In the genomic region with DNA sequence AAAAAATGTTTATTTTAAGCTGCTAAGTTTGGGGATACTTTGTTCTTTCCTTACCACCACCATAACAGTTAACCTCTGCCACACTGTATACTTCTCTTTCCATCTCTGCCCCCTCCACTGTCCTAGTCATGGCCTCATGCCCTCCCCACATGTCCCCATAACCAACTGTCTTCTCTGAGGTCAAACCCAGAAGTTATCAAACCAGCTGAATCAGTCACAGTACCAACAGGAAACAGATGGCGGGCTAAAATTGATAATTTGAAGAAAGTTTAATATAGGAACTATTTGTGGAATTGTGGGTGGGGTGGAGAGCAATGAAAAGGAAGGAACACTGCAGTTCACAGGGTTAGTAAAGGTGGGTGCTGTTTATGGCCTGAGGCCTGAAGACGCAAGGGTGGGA, we compare ENCODE assay signal across 15 cellular contexts. TPM values are rescaled to one million over a fixed set of nuclear protein-coding genes. Genes with fewer than 3 reads are reported as not detected.
DNase-seq lines count a peak whose midpoint lies in the region; ATAC-seq and TF ChIP-seq lines count a peak whose summit lies in the region.
"Had no signal": no experiment of that assay in that cellular context is flagged by ENCODE, and none has a peak within 500 bp of the region (broad histone marks: within the 10 kb centered on the region; RNA-seq: fewer than 3 reads in every experiment).

No MANE protein-coding gene starts in this region.

- CTCF ChIA-PET in naive thymus-derived CD4-positive, alpha-beta T cell (lab: Charles Lee), result interaction anchor here (1.0 to 1.1 kb wide), 3 partner anchors 15 to 82 kb away, joined by 3 read pairs; partner anchors contain the start of gene IRGM
- CTCF ChIA-PET in OCI-LY7 (lab: Charles Lee; ENCODE audit: unreplicated experiment), result no interaction called here

- no peaks in the 10 kb centered on the region for H3K4me1 ChIP-seq in naive thymus-derived CD4-positive, alpha-beta T cell (ENCODE audit: control insufficient read depth in 2 of 2, insufficient read depth in 2 of 2, low read length in 2 of 2)
- no peaks in the 10 kb centered on the region for H3K4me1 ChIP-seq in OCI-LY7 (ENCODE audit: insufficient read depth, low read length, poor library complexity, severe bottlenecking)

- peaks cover 58% of the 10 kb centered on the region for H3K4me1 Mint-ChIP-seq in dendritic cell treated with granulocyte-macrophage colony-stimulating factor and Interleukin-4, amounts not matched to agents 40 ng/mL and 50 ng/mL, for 4 days (ENCODE audit: low read depth)
- H3K4me1 Mint-ChIP-seq in naive thymus-derived CD4-positive, alpha-beta T cell, result peaks cover 0 to 12% (median 5%) of the 10 kb centered on the region in 7 donors

- no peak overlapping the region for H3K4me3 ChIP-seq in naive thymus-derived CD4-positive, alpha-beta T cell (ENCODE audit: low read length)
- H3K4me3 ChIP-seq in OCI-LY7 (ENCODE audit: low read depth, low read length, poor library complexity, severe bottlenecking), result no peak overlapping the region

- H3K9me3 ChIP-seq in naive thymus-derived CD4-positive, alpha-beta T cell (ENCODE audit: control insufficient read depth in 2 of 3, low read length in 3 of 3), result no peaks in the 10 kb centered on the region
- no peaks in the 10 kb centered on the region for H3K9me3 ChIP-seq in OCI-LY7 (ENCODE audit: low read length)

- no peaks in the 10 kb centered on the region for H3K27me3 Mint-ChIP-seq in dendritic cell treated with granulocyte-macrophage colony-stimulating factor and Interleukin-4, amounts not matched to agents 40 ng/mL and 50 ng/mL, for 4 days
- peaks cover 0 to 5% (median 0%) of the 10 kb centered on the region in 5 donors for H3K27me3 Mint-ChIP-seq in naive thymus-derived CD4-positive, alpha-beta T cell
- H3K27me3 Mint-ChIP-seq: activated CD4-positive, alpha-beta memory T cell treated with anti-CD3 and anti-CD28 coated beads, Interleukin-2, amount 10 ng/mL, durations not matched to agents 7 days and 5 days had no signal

- POLR2A ChIA-PET in naive thymus-derived CD4-positive, alpha-beta T cell (lab: Charles Lee), result interaction anchor here (0.9 to 1.8 kb wide), 3 partner anchors 14 to 63 kb away, joined by 3 to 6 read pairs (median 4); partner anchors contain the start of genes RBM22 and SMIM3
- POLR2A ChIA-PET in OCI-LY7 (lab: Charles Lee), result no interaction called here

- BruUV-seq in OCI-LY7 (replicated peaks; lab: Mats Ljungman, UMichigan), result no TSS peak

- TF ChIP-seq CTCF in OCI-LY7 (conservative IDR thresholded peaks at IDR 0.05; ENCODE audit: low read length), result no peak

- DNase-seq in AML-193 (lab: John Stamatoyannopoulos, UW) (peak; percentile 73 to 74), MV-4-11 (lab: John Stamatoyannopoulos, UW) (peak; percentile 96), activated T-cell treated with anti-CD3 and anti-CD28 coated beads for 4 hours (no peak), NCI-H146 treated with DMSO at 0.1 percent for 48 hours (lab: John Stamatoyannopoulos, UW; ENCODE audit: unreplicated experiment) (no peak), OCI-LY7 (ENCODE audit: low spot score) (no peak)
- no peak for DNase-seq in naive thymus-derived CD4-positive, alpha-beta T cell
- no peak for DNase-seq in stimulated activated CD4-positive, alpha-beta T cell treated with anti-CD3 and anti-CD28 coated beads, Interleukin-1b, Interleukin-23, amount 100 ng/mL, for 48 hours
- DNase-seq: activated CD4-positive, alpha-beta memory T cell treated with anti-CD3 and anti-CD28 coated beads, Interleukin-2, amount 10 ng/mL, durations not matched to agents 7 days and 5 days; DMS153; hippocampal formation; NCI-H1105; NCI-H446; small intestine had no signal

- H3K79me2 ChIP-seq in OCI-LY7 (ENCODE audit: insufficient read depth, low read depth, low read length), result no peaks in the 10 kb centered on the region

- no peaks in the 10 kb centered on the region for H3K36me3 Mint-ChIP-seq in dendritic cell treated with granulocyte-macrophage colony-stimulating factor and Interleukin-4, amounts not matched to agents 40 ng/mL and 50 ng/mL, for 4 days (ENCODE audit: low read depth)
- H3K36me3 Mint-ChIP-seq in naive thymus-derived CD4-positive, alpha-beta T cell, result peaks cover 0 to 5% (median 0%) of the 10 kb centered on the region in 5 donors

- no peaks in the 10 kb centered on the region for H3K27me3 ChIP-seq in naive thymus-derived CD4-positive, alpha-beta T cell (ENCODE audit: control insufficient read depth in 2 of 2, insufficient read depth in 2 of 2, low read length in 2 of 2)

- H3K27ac ChIP-seq in naive thymus-derived CD4-positive, alpha-beta T cell (ENCODE audit: low read depth, low read length), result no peak overlapping the region
- no peak overlapping the region for H3K27ac ChIP-seq in OCI-LY7 (ENCODE audit: low read depth, low read length, poor library complexity, severe bottlenecking)

- no peaks in the 10 kb centered on the region for H3K9me2 ChIP-seq in OCI-LY7 (ENCODE audit: insufficient read depth, low read length)

- peak overlapping the region; percentile 83 for H3K27ac Mint-ChIP-seq in dendritic cell treated with granulocyte-macrophage colony-stimulating factor and Interleukin-4, amounts not matched to agents 40 ng/mL and 50 ng/mL, for 4 days
- H3K27ac Mint-ChIP-seq in naive thymus-derived CD4-positive, alpha-beta T cell, result peak overlapping the region in 2 of 9 donors; percentile 15 to 30
- H3K27ac Mint-ChIP-seq: activated CD4-positive, alpha-beta memory T cell treated with anti-CD3 and anti-CD28 coated beads, Interleukin-2, amount 10 ng/mL, durations not matched to agents 7 days and 5 days had no signal

- no peak overlapping the region for H3K4me2 ChIP-seq in OCI-LY7 (ENCODE audit: low read length)

- peak overlapping the region; percentile 13 for H3K4me3 Mint-ChIP-seq in dendritic cell treated with granulocyte-macrophage colony-stimulating factor and Interleukin-4, amounts not matched to agents 40 ng/mL and 50 ng/mL, for 4 days
- H3K4me3 Mint-ChIP-seq in naive thymus-derived CD4-positive, alpha-beta T cell, result no peak overlapping the region
- H3K4me3 Mint-ChIP-seq: activated CD4-positive, alpha-beta memory T cell treated with anti-CD3 and anti-CD28 coated beads, Interleukin-2, amount 10 ng/mL, durations not matched to agents 7 days and 5 days; central memory CD8-positive, alpha-beta T cell had no signal

- H2AFZ ChIP-seq in OCI-LY7 (ENCODE audit: low read length), result no peak overlapping the region

- H3K9me3 Mint-ChIP-seq in dendritic cell treated with granulocyte-macrophage colony-stimulating factor and Interleukin-4, amounts not matched to agents 40 ng/mL and 50 ng/mL, for 4 days, result no peaks in the 10 kb centered on the region
- H3K9me3 Mint-ChIP-seq in naive thymus-derived CD4-positive, alpha-beta T cell, result peaks cover 0 to 2% (median 0%) of the 10 kb centered on the region in 11 donors
- H3K9me3 Mint-ChIP-seq: activated CD4-positive, alpha-beta memory T cell treated with anti-CD3 and anti-CD28 coated beads, Interleukin-2, amount 10 ng/mL, durations not matched to agents 7 days and 5 days; central memory CD8-positive, alpha-beta T cell had no signal

- H3K36me3 ChIP-seq in naive thymus-derived CD4-positive, alpha-beta T cell (ENCODE audit: control insufficient read depth in 2 of 3, insufficient read depth in 3 of 3, low read length in 3 of 3), result no peaks in the 10 kb centered on the region
- H3K36me3 ChIP-seq in OCI-LY7 (ENCODE audit: insufficient read depth, low read length), result no peaks in the 10 kb centered on the region

- ATAC-seq in naive thymus-derived CD4-positive, alpha-beta T cell, result peak; percentile 79

- no peaks in the 10 kb centered on the region for H4K20me1 ChIP-seq in OCI-LY7 (ENCODE audit: insufficient read depth, low read length)

- intact Hi-C loops in dendritic cell treated with granulocyte-macrophage colony-stimulating factor and Interleukin-4, amounts not matched to agents 40 ng/mL and 50 ng/mL, for 4 days (cut with micrococcal nuclease), result no loop called here
- intact Hi-C loops in naive thymus-derived CD4-positive, alpha-beta T cell (cut with micrococcal nuclease), result no loop called here
- intact Hi-C loops in OCI-LY7 (cut with micrococcal nuclease; ENCODE audit: unreplicated experiment), result no loop called here

RNA-seq across cellular contexts. Expression of gene DCTN4, which starts 5.7 kb away (rescaled TPM):
- total RNA-seq in naive thymus-derived CD4-positive, alpha-beta T cell, result 10 to 100 TPM; 42.4 to 88.2 (median 46.9) TPM
- polyA plus RNA-seq in naive thymus-derived CD4-positive, alpha-beta T cell, result 10 to 100 TPM in 1 of 2 donors, 1 to 10 TPM in 1; 9.5 to 10.5 TPM
- 12.6 and 18.9 TPM in 2 replicates for total RNA-seq in OCI-LY7 (2014; rRNA removed; shearing (Covaris generic))
- 22.4 and 28.3 TPM in 2 replicates for total RNA-seq in OCI-LY7 (2022)

RNA-seq across cellular contexts. Expression of gene SMIM3, which starts 14.0 kb away (rescaled TPM):
- 10 to 100 TPM in 1 of 5 experiments, 1 to 10 TPM in 4; 5.2 to 17.9 (median 7.9) TPM for total RNA-seq in naive thymus-derived CD4-positive, alpha-beta T cell
- polyA plus RNA-seq in naive thymus-derived CD4-positive, alpha-beta T cell, result 10 to 100 TPM; 11.3 to 16.6 TPM
- not detected in 2 replicates for total RNA-seq in OCI-LY7 (2014; rRNA removed; shearing (Covaris generic))
- total RNA-seq in OCI-LY7 (2022), result not detected in 2 replicates

Comparison
In these comparisons a context has a peak if more than half of its experiments do, and no peak if none do; other contexts are left out.
1. DNase-seq: peak in AML-193 (2 of 2) and MV-4-11 (single experiment); none in naive thymus-derived CD4-positive, alpha-beta T cell (0 of 9), stimulated activated CD4-positive, alpha-beta T cell treated with anti-CD3 and anti-CD28 coated beads, Interleukin-1b, Interleukin-23, amount 100 ng/mL, for 48 hours (single experiment), activated T-cell treated with anti-CD3 and anti-CD28 coated beads for 4 hours (single experiment), NCI-H146 treated with DMSO at 0.1 percent for 48 hours (single experiment) and OCI-LY7 (single experiment).
2. RNA of gene SMIM3, which starts 14.0 kb away (total RNA-seq): 5.2 to 17.9 TPM in naive thymus-derived CD4-positive, alpha-beta T cell; not detected in OCI-LY7; every median in the first group is over 4 times any median in the second.